ENCODE assay signal across 14 cellular contexts in genomic region chr15:50484781-50485180, GRCh38.
A peak's percentile ranks its signal among the peaks of the same experiment; 100 is the strongest.
DNase-seq lines count a peak whose midpoint lies in the region; ATAC-seq and TF ChIP-seq lines count a peak whose summit lies in the region.
"Had no signal": no experiment of that assay in that cellular context is flagged by ENCODE, and none has a peak within 500 bp of the region (broad histone marks: within the 10 kb centered on the region; RNA-seq: fewer than 3 reads in every experiment).

No MANE protein-coding gene starts in this region.

- TF ChIP-seq CTCF in activated B cell treated with CpG ODN at 0.5 μM for 24 hours (IDR thresholded peaks at IDR 0.05) (no peak), GM20000 (IDR thresholded peaks at IDR 0.05; ENCODE audit: extremely low read depth, missing control alignments) (no peak)

- H3K4me1 Mint-ChIP-seq in activated B cell treated with CpG ODN at 0.5 μM for 24 hours, result peaks cover 39% of the 10 kb centered on the region

- CTCF ChIA-PET in activated B cell treated with CpG ODN at 0.5 μM for 24 hours (lab: Charles Lee), result no interaction called here

- DNase-seq in activated B cell treated with CpG ODN at 0.5 μM for 24 hours, result no peak
- no peak for DNase-seq in NCI-H1105 treated with DMSO at 0.1 percent for 48 hours (lab: John Stamatoyannopoulos, UW)
- DNase-seq in GM20000 (ENCODE audit: low spot score), result no peak
- DNase-seq in cortex of kidney (lab: John Stamatoyannopoulos, UW), result no peak
- DNase-seq: C1 segment of cervical spinal cord, DND-41, nucleus accumbens, testis, WERI-Rb-1 had no signal

- ATAC-seq in GM18858 (IDR thresholded peaks at IDR 0.05; ENCODE audit: unreplicated experiment) (peak; percentile 72), GM19468 (IDR thresholded peaks at IDR 0.05; ENCODE audit: extremely low read depth, unreplicated experiment) (peak; percentile 67), HG02938 (IDR thresholded peaks at IDR 0.05; ENCODE audit: unreplicated experiment) (peak; percentile 86), activated B cell treated with CpG ODN at 0.5 μM for 24 hours (ENCODE audit: low read depth) (peak; percentile 78), GM18870 (IDR thresholded peaks at IDR 0.05; ENCODE audit: unreplicated experiment) (no peak)
- ATAC-seq: HCT116 had no signal

- no peak overlapping the region for H3K4me3 Mint-ChIP-seq in activated B cell treated with CpG ODN at 0.5 μM for 24 hours

- H3K9me3 Mint-ChIP-seq in activated B cell treated with CpG ODN at 0.5 μM for 24 hours, result no peaks in the 10 kb centered on the region

- H3K36me3 Mint-ChIP-seq in activated B cell treated with CpG ODN at 0.5 μM for 24 hours (ENCODE audit: low read depth), result peaks cover 69% of the 10 kb centered on the region

- POLR2A ChIA-PET in activated B cell treated with CpG ODN at 0.5 μM for 24 hours (lab: Charles Lee), result interaction anchor here (0.7 to 1.4 kb wide), 2 partner anchors 55 to 130 kb away, joined by 3 to 12 read pairs; partner anchors contain the start of gene GABPB1

- peak overlapping the region; percentile 54 for H3K27ac Mint-ChIP-seq in activated B cell treated with CpG ODN at 0.5 μM for 24 hours

- intact Hi-C loops in activated B cell treated with CpG ODN at 0.5 μM for 24 hours (cut with micrococcal nuclease), result loop anchor here (5.0 kb wide), 2 partner anchors 132 to 423 kb away; partner anchors contain the start of gene AP4E1

- no peaks in the 10 kb centered on the region for H3K27me3 Mint-ChIP-seq in activated B cell treated with CpG ODN at 0.5 μM for 24 hours
